ENCODE assay signal across 23 cellular contexts in the genomic region with DNA sequence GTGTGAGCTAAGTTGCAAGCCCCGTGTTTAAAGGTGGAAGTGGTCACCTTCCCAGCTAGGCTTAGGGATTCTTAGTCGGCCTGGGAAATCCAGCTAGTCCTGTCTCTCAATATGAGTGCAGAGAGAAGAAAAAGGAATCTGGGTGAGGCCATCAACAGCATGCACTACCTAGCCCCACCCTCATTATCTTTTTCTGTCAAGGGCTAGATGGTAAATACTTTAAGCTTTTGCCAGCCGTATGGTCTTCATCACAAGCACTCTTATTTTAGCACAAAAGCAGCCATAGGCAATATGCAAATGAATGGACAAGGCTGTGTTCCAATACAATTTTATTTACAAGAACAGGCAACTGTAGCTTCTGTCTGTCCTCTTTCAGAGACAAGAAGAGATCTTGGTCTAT.
"Had no signal": no experiment of that assay in that cellular context is flagged by ENCODE, and none has a peak within 500 bp of the region (broad histone marks: within the 10 kb centered on the region; RNA-seq: fewer than 3 reads in every experiment).

No MANE protein-coding gene starts in this region.

- H3K27ac ChIP-seq: body of pancreas, parathyroid adenoma, right lobe of liver, tibial artery, uterus, VCaP had no signal

- H3K4me3 ChIP-seq: body of pancreas, right lobe of liver, skin epidermis, tibial artery, uterus had no signal

- DNase-seq: activated CD4-positive, alpha-beta T cell treated with anti-CD3 and anti-CD28 coated beads, Interleukin-2, amount 10 ng/mL, durations not matched to agents 24 days and 14 days; activated CD8-positive, alpha-beta T cell treated with anti-CD3 and anti-CD28 coated beads for 36 hours; activated gamma-delta T cell; activated naive CD4-positive, alpha-beta T cell treated with anti-CD3 and anti-CD28 coated beads, Interleukin-2, amount 50 U/mL, for 16 hours; activated naive CD8-positive, alpha-beta T cell treated with anti-CD3 and anti-CD28 coated beads, Interleukin-2, amount 50 U/mL, for 24 hours; anterior cingulate cortex; body of pancreas; effector CD4-positive, alpha-beta T cell; glutamatergic neuron; hypothalamus; nucleus accumbens; right lobe of liver; stimulated activated CD4-positive, alpha-beta T cell treated with anti-CD3 and anti-CD28 coated beads, Interleukin-2, amount 100 ng/mL, for 24 hours; stimulated activated naive CD8-positive, alpha-beta T cell treated with anti-CD3 and anti-CD28 coated beads, Interleukin-15, amount 100 ng/mL, for 72 hours; tibial artery; uterus had no signal

- H3K9me3 ChIP-seq: body of pancreas, right lobe of liver, tibial artery, uterus had no signal

- ATAC-seq: activated CD4-positive, CD25-positive, alpha-beta regulatory T cell treated with anti-CD3 and anti-CD28 coated beads, Interleukin-2, amount 50 U/mL, for 24 hours; activated CD8-positive, alpha-beta T cell treated with anti-CD3 and anti-CD28 coated beads for 36 hours; activated naive CD8-positive, alpha-beta T cell treated with anti-CD3 and anti-CD28 coated beads, Interleukin-2, amount 50 U/mL, for 24 hours; body of pancreas; right lobe of liver; stimulated activated effector memory CD8-positive, alpha-beta T cell treated with anti-CD3 and anti-CD28 coated beads, Interleukin-12 subunit alpha, Interleukin-12 subunit beta, amount 100 ng/mL, for 72 hours; stimulated activated naive CD8-positive, alpha-beta T cell treated with anti-CD3 and anti-CD28 coated beads, Interleukin-15, amount 100 ng/mL, for 72 hours had no signal

- FAIRE-seq: endometrium, frontal cortex had no signal

- H3K36me3 ChIP-seq: right lobe of liver, tibial artery, uterus had no signal

- H3K27me3 ChIP-seq: body of pancreas, right lobe of liver, tibial artery, uterus had no signal

- H3K4me1 ChIP-seq: body of pancreas, parathyroid adenoma, right lobe of liver, tibial artery, uterus had no signal
